In genomic region chr1:41539999-41540398, GRCh38 we compare ENCODE assay signal across 15 cellular contexts. TPM values are rescaled to one million over a fixed set of nuclear protein-coding genes. Genes with fewer than 3 reads are reported as not detected.
"Had no signal": no experiment of that assay in that cellular context is flagged by ENCODE, and none has a peak within 500 bp of the region (broad histone marks: within the 10 kb centered on the region; RNA-seq: fewer than 3 reads in every experiment).

No MANE protein-coding gene starts in this region.

- H3K4me3 ChIP-seq: adrenal gland, gastroesophageal sphincter, ovary, SJSA1, tibial nerve had no signal

- H3K4me1 Mint-ChIP-seq: neural crest cell had no signal

- H3K4me3 Mint-ChIP-seq: activated CD4-positive, alpha-beta memory T cell treated with anti-CD3 and anti-CD28 coated beads, Interleukin-2, amount 10 ng/mL, durations not matched to agents 7 days and 5 days; activated CD4-positive, alpha-beta T cell treated with anti-CD3 and anti-CD28 coated beads for 36 hours; central memory CD8-positive, alpha-beta T cell; dendritic cell treated with granulocyte-macrophage colony-stimulating factor and Interleukin-4, amounts not matched to agents 40 ng/mL and 50 ng/mL, for 4 days; effector memory CD8-positive, alpha-beta T cell; neural crest cell had no signal

- H3K27ac Mint-ChIP-seq: activated CD4-positive, alpha-beta memory T cell treated with anti-CD3 and anti-CD28 coated beads, Interleukin-2, amount 10 ng/mL, durations not matched to agents 7 days and 5 days; activated CD4-positive, alpha-beta T cell treated with anti-CD3 and anti-CD28 coated beads for 36 hours; dendritic cell treated with granulocyte-macrophage colony-stimulating factor and Interleukin-4, amounts not matched to agents 40 ng/mL and 50 ng/mL, for 4 days had no signal

- H3K27me3 ChIP-seq: adrenal gland, gastroesophageal sphincter, ovary, SJSA1, tibial nerve had no signal

- H3K9me3 ChIP-seq: adrenal gland, gastroesophageal sphincter, ovary, SJSA1, tibial nerve had no signal

- H3K36me3 ChIP-seq: adrenal gland, gastroesophageal sphincter, ovary, SJSA1, tibial nerve had no signal

- DNase-seq: activated CD4-positive, alpha-beta memory T cell treated with anti-CD3 and anti-CD28 coated beads, Interleukin-2, amount 10 ng/mL, durations not matched to agents 7 days and 5 days; activated CD4-positive, alpha-beta T cell treated with anti-CD3 and anti-CD28 coated beads for 36 hours; effector memory CD8-positive, alpha-beta T cell; stimulated activated CD4-positive, alpha-beta T cell treated with anti-CD3 and anti-CD28 coated beads, Interleukin-15, amount 100 ng/mL, for 24 hours; stimulated activated CD4-positive, alpha-beta T cell treated with anti-CD3 and anti-CD28 coated beads, Interleukin-4, amount 100 ng/mL, for 24 hours had no signal

- H3K27ac ChIP-seq: adrenal gland, epithelial cell of prostate, gastroesophageal sphincter, ovary, SJSA1, tibial nerve had no signal

- ATAC-seq: activated CD4-positive, alpha-beta T cell treated with anti-CD3 and anti-CD28 coated beads for 36 hours; effector memory CD8-positive, alpha-beta T cell; gastroesophageal sphincter had no signal

- H3K9me3 Mint-ChIP-seq: activated CD4-positive, alpha-beta memory T cell treated with anti-CD3 and anti-CD28 coated beads, Interleukin-2, amount 10 ng/mL, durations not matched to agents 7 days and 5 days; dendritic cell treated with granulocyte-macrophage colony-stimulating factor and Interleukin-4, amounts not matched to agents 40 ng/mL and 50 ng/mL, for 4 days had no signal

- H3K27me3 Mint-ChIP-seq: activated CD4-positive, alpha-beta memory T cell treated with anti-CD3 and anti-CD28 coated beads, Interleukin-2, amount 10 ng/mL, durations not matched to agents 7 days and 5 days; activated CD4-positive, alpha-beta T cell treated with anti-CD3 and anti-CD28 coated beads for 36 hours; central memory CD8-positive, alpha-beta T cell; dendritic cell treated with granulocyte-macrophage colony-stimulating factor and Interleukin-4, amounts not matched to agents 40 ng/mL and 50 ng/mL, for 4 days; effector memory CD8-positive, alpha-beta T cell had no signal

RNA-seq across cellular contexts. Expression of gene EDN2, which starts 55.5 kb away (rescaled TPM):
- total RNA-seq: activated CD4-positive, alpha-beta memory T cell treated with anti-CD3 and anti-CD28 coated beads, Interleukin-2, amount 10 ng/mL, durations not matched to agents 7 days and 5 days; activated CD4-positive, alpha-beta T cell treated with anti-CD3 and anti-CD28 coated beads for 36 hours; adrenal gland; kidney epithelial cell; neural crest cell had no signal
- polyA plus RNA-seq: ovary had no signal
